In the genomic region with DNA sequence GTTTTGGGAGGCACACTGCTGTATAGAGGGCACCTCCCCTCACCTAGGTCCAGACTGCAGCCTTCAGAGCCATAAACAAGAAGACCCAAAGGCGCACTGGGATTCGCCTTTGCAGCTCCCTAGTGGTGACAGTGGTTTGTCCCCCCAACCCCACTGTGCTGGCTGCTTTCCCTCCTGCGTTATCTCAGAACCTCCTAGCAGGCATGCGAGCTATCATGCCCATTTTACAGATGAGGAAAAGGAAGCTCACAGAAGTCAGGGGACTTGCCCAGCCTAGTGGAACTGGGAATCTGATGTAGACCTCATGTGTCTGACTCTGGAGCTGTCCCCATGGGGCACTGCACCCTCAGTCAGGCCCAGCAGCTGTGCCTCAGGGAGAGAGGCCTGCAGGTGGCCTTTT, we compare ENCODE assay signal across 1 cellular context.
TF ChIP-seq lines count a peak whose summit lies in the region.

No MANE protein-coding gene starts in this region.

TF ChIP-seq in SK-N-SH, 30 proteins besides CTCF, POLR2A, EP300 and RAD21:
- TF ChIP-seq CHD2 (IDR thresholded peaks at IDR 0.05; ENCODE audit: low read length, partially characterized antibody) (no peak), RXRA (IDR thresholded peaks at IDR 0.05; ENCODE audit: borderline replicate concordance, low read depth) (no peak), GATA2 (CRISPR knock-in tag; IDR thresholded peaks at IDR 0.05) (no peak), YY1 (IDR thresholded peaks at IDR 0.05; ENCODE audit: low read depth) (no peak), RCOR1 (IDR thresholded peaks at IDR 0.05; ENCODE audit: low read length) (no peak), MXI1 (IDR thresholded peaks at IDR 0.05; ENCODE audit: low read depth, low read length) (no peak), RFX5 (IDR thresholded peaks at IDR 0.05; ENCODE audit: low read length) (no peak), SMC3 (IDR thresholded peaks at IDR 0.05; ENCODE audit: low read depth, low read length) (no peak), TAF1 (IDR thresholded peaks at IDR 0.05; ENCODE audit: borderline replicate concordance, low read depth, low read length) (no peak), IRF3 (IDR thresholded peaks at IDR 0.05; ENCODE audit: low read depth, low read length) (no peak), SIN3A (IDR thresholded peaks at IDR 0.05; ENCODE audit: borderline replicate concordance, low read depth, low read length) (no peak), MAX (IDR thresholded peaks at IDR 0.05; ENCODE audit: low read depth) (no peak), FOXJ3 (CRISPR knock-in tag; IDR thresholded peaks at IDR 0.05) (no peak), USF1 (IDR thresholded peaks at IDR 0.05; ENCODE audit: borderline replicate concordance, low read depth) (no peak), ZBTB33 (IDR thresholded peaks at IDR 0.05; ENCODE audit: borderline replicate concordance, low read depth) (no peak)
- TF ChIP-seq, protein P1, sequence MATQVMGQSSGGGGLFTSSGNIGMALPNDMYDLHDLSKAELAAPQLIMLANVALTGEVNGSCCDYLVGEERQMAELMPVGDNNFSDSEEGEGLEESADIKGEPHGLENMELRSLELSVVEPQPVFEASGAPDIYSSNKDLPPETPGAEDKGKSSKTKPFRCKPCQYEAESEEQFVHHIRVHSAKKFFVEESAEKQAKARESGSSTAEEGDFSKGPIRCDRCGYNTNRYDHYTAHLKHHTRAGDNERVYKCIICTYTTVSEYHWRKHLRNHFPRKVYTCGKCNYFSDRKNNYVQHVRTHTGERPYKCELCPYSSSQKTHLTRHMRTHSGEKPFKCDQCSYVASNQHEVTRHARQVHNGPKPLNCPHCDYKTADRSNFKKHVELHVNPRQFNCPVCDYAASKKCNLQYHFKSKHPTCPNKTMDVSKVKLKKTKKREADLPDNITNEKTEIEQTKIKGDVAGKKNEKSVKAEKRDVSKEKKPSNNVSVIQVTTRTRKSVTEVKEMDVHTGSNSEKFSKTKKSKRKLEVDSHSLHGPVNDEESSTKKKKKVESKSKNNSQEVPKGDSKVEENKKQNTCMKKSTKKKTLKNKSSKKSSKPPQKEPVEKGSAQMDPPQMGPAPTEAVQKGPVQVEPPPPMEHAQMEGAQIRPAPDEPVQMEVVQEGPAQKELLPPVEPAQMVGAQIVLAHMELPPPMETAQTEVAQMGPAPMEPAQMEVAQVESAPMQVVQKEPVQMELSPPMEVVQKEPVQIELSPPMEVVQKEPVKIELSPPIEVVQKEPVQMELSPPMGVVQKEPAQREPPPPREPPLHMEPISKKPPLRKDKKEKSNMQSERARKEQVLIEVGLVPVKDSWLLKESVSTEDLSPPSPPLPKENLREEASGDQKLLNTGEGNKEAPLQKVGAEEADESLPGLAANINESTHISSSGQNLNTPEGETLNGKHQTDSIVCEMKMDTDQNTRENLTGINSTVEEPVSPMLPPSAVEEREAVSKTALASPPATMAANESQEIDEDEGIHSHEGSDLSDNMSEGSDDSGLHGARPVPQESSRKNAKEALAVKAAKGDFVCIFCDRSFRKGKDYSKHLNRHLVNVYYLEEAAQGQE (IDR thresholded peaks at IDR 0.05; ENCODE audit: low read depth, low read length) = no peak
- TF ChIP-seq, protein P2, sequence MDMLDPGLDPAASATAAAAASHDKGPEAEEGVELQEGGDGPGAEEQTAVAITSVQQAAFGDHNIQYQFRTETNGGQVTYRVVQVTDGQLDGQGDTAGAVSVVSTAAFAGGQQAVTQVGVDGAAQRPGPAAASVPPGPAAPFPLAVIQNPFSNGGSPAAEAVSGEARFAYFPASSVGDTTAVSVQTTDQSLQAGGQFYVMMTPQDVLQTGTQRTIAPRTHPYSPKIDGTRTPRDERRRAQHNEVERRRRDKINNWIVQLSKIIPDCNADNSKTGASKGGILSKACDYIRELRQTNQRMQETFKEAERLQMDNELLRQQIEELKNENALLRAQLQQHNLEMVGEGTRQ (IDR thresholded peaks at IDR 0.05; ENCODE audit: borderline replicate concordance, low read depth, low read length) = no peak
